Comparison of ENCODE assay signal across 11 cellular contexts in genomic region chr3:186614266-186614596, GRCh38. TPM values are rescaled to one million over a fixed set of nuclear protein-coding genes. Genes with fewer than 3 reads are reported as not detected.
A peak's percentile ranks its signal among the peaks of the same experiment; 100 is the strongest.
DNase-seq lines count a peak whose midpoint lies in the region; ATAC-seq and TF ChIP-seq lines count a peak whose summit lies in the region.
"Had no signal": no experiment of that assay in that cellular context is flagged by ENCODE, and none has a peak within 500 bp of the region (broad histone marks: within the 10 kb centered on the region; RNA-seq: fewer than 3 reads in every experiment).

No MANE protein-coding gene starts in this region.

- intact Hi-C loops in activated naive CD4-positive, alpha-beta T cell treated with anti-CD3 and anti-CD28 coated beads for 36 hours (cut with micrococcal nuclease): loop anchor here (10.0 kb wide), 1 partner anchor 551 kb away; no protein-coding TSS in a partner anchor

- no peak for ATAC-seq in T-helper 17 cell
- no peak for ATAC-seq in stimulated activated naive B cell treated with anti-CD40 and anti-IgM and Interleukin-4, amounts not matched to agents 10 μg/mL and 1 μg/mL and 100 μg/mL, for 72 hours (replicated peaks)

- peaks cover 17% of the 10 kb centered on the region for H3K27me3 Mint-ChIP-seq in activated naive CD4-positive, alpha-beta T cell treated with anti-CD3 and anti-CD28 coated beads for 36 hours (ENCODE audit: low read depth)
- peaks cover 60% of the 10 kb centered on the region for H3K27me3 Mint-ChIP-seq in activated naive CD4-positive, alpha-beta T cell treated with anti-CD3 and anti-CD28 coated beads, Interleukin-2, amount 10 ng/mL, durations not matched to agents 7 days and 5 days
- peaks cover 36% of the 10 kb centered on the region for H3K27me3 Mint-ChIP-seq in T-helper 17 cell
- H3K27me3 Mint-ChIP-seq in stimulated activated naive B cell treated with anti-CD40 and anti-IgM and Interleukin-4, amounts not matched to agents 10 μg/mL and 1 μg/mL and 100 μg/mL, for 72 hours: peaks cover 42 to 51% of the 10 kb centered on the region in 2 donors

- no peaks in the 10 kb centered on the region for H4K20me1 ChIP-seq in SK-N-SH (ENCODE audit: insufficient read depth)

- WGBS in SK-N-SH (ENCODE audit: low lambda C conversion rate): 48% methylated on average over 6 of the region's 6 CpGs

- POLR2A ChIA-PET in SK-N-SH (lab: Yijun Ruan, JAX): interaction anchor here (0.7 to 4.9 kb wide), 2 partner anchors 170 to 450 kb away, joined by 6 to 31 read pairs; partner anchors contain the start of gene EIF4A2

- no peaks in the 10 kb centered on the region for H3K9me3 ChIP-seq in T-helper 17 cell (ENCODE audit: control insufficient read depth, low read length, poor library complexity, severe bottlenecking)
- H3K9me3 ChIP-seq in SK-N-SH: no peaks in the 10 kb centered on the region
- H3K9me3 ChIP-seq: MG63 had no signal

- no peak overlapping the region for H3K4me3 ChIP-seq in SK-N-SH (ENCODE audit: low read depth in 2 of 2, low read length in 1 of 2)
- H3K4me3 ChIP-seq: MG63 had no signal

- peaks cover 20% of the 10 kb centered on the region; the same call in 1 of the 2 replicates for H3K27me3 ChIP-seq in SK-N-SH (ENCODE audit: insufficient read depth)

- H3K9me3 Mint-ChIP-seq in activated naive CD4-positive, alpha-beta T cell treated with anti-CD3 and anti-CD28 coated beads for 36 hours: no peaks in the 10 kb centered on the region
- H3K9me3 Mint-ChIP-seq in activated naive CD4-positive, alpha-beta T cell treated with anti-CD3 and anti-CD28 coated beads, Interleukin-2, amount 10 ng/mL, durations not matched to agents 7 days and 5 days: no peaks in the 10 kb centered on the region
- no peaks in the 10 kb centered on the region for H3K9me3 Mint-ChIP-seq in stimulated activated naive B cell treated with anti-CD40 and anti-IgM and Interleukin-4, amounts not matched to agents 10 μg/mL and 1 μg/mL and 100 μg/mL, for 72 hours

- no peaks in the 10 kb centered on the region for H3K79me2 ChIP-seq in SK-N-SH (ENCODE audit: insufficient read depth)

- CTCF ChIA-PET in activated naive CD4-positive, alpha-beta T cell treated with anti-CD3 and anti-CD28 coated beads for 36 hours (lab: Charles Lee): interaction anchor here (0.7 to 6.2 kb wide), 40 partner anchors 9 to 670 kb away, joined by 3 to 99 read pairs (median 5); partner anchors contain the start of genes DNAJB11, EIF4A2, RFC4 and RPL39L
- CTCF ChIA-PET in activated naive CD4-positive, alpha-beta T cell treated with anti-CD3 and anti-CD28 coated beads, Interleukin-2, amount 10 ng/mL, durations not matched to agents 7 days and 5 days (lab: Charles Lee): interaction anchor here (0.7 to 5.6 kb wide), 33 partner anchors 9 to 671 kb away, joined by 3 to 136 read pairs (median 5); partner anchors contain the start of genes CRYGS and EIF4A2
- CTCF ChIA-PET in SK-N-SH (lab: Yijun Ruan, JAX): interaction anchor here (0.6 to 8.6 kb wide), 54 partner anchors 11 to 1418 kb away, joined by 3 to 167 read pairs (median 4); partner anchors contain the start of genes DNAJB11, RFC4 and TBCCD1

- TF ChIP-seq CTCF in SK-N-SH (IDR thresholded peaks at IDR 0.05): no peak

- H3K4me1 Mint-ChIP-seq in activated naive CD4-positive, alpha-beta T cell treated with anti-CD3 and anti-CD28 coated beads for 36 hours (ENCODE audit: low read depth): peaks cover 18% of the 10 kb centered on the region
- H3K4me1 Mint-ChIP-seq in activated naive CD4-positive, alpha-beta T cell treated with anti-CD3 and anti-CD28 coated beads, Interleukin-2, amount 10 ng/mL, durations not matched to agents 7 days and 5 days: peaks cover 22% of the 10 kb centered on the region
- H3K4me1 Mint-ChIP-seq in T-helper 17 cell: peaks cover 17% of the 10 kb centered on the region
- peaks cover 13 to 21% of the 10 kb centered on the region in 2 donors for H3K4me1 Mint-ChIP-seq in stimulated activated naive B cell treated with anti-CD40 and anti-IgM and Interleukin-4, amounts not matched to agents 10 μg/mL and 1 μg/mL and 100 μg/mL, for 72 hours

- H3K36me3 ChIP-seq in SK-N-SH (replicated peaks in 1 of 2; ENCODE audit: control insufficient read depth in 1 of 2, insufficient read depth in 2 of 2, low read length in 1 of 2): no peaks in the 10 kb centered on the region
- H3K36me3 ChIP-seq: MG63 had no signal

- no peak for DNase-seq in activated naive CD4-positive, alpha-beta T cell treated with anti-CD3 and anti-CD28 coated beads for 36 hours
- DNase-seq in activated naive CD4-positive, alpha-beta T cell treated with anti-CD3 and anti-CD28 coated beads, Interleukin-2, amount 10 ng/mL, durations not matched to agents 7 days and 5 days: no peak
- no peak for DNase-seq in T-helper 17 cell
- no peak for DNase-seq in stimulated activated naive B cell treated with anti-CD40 and anti-IgM and Interleukin-4, amounts not matched to agents 10 μg/mL and 1 μg/mL and 100 μg/mL, for 72 hours
- no peak for DNase-seq in anterior cingulate cortex (lab: John Stamatoyannopoulos, UW)
- no peak for DNase-seq in SK-N-SH
- DNase-seq: activated gamma-delta T cell had no signal

- H3F3A ChIP-seq in SK-N-SH (replicated peaks; ENCODE audit: insufficient read depth): no peaks in the 10 kb centered on the region

- H2AFZ ChIP-seq in SK-N-SH (ENCODE audit: low read depth): no peak overlapping the region

- TF ChIP-seq RAD21 in SK-N-SH (IDR thresholded peaks at IDR 0.05; ENCODE audit: low read length): no peak

- H3K4me3 Mint-ChIP-seq in activated naive CD4-positive, alpha-beta T cell treated with anti-CD3 and anti-CD28 coated beads for 36 hours: peak overlapping the region; percentile 50
- H3K4me3 Mint-ChIP-seq in activated naive CD4-positive, alpha-beta T cell treated with anti-CD3 and anti-CD28 coated beads, Interleukin-2, amount 10 ng/mL, durations not matched to agents 7 days and 5 days: no peak overlapping the region
- H3K4me3 Mint-ChIP-seq in T-helper 17 cell: peak overlapping the region; percentile 79
- H3K4me3 Mint-ChIP-seq in stimulated activated naive B cell treated with anti-CD40 and anti-IgM and Interleukin-4, amounts not matched to agents 10 μg/mL and 1 μg/mL and 100 μg/mL, for 72 hours: peak overlapping the region; percentile 3 to 7

- no peaks in the 10 kb centered on the region for H3K9me2 ChIP-seq in SK-N-SH

- no peak for TF ChIP-seq EP300 in SK-N-SH (IDR thresholded peaks at IDR 0.05; ENCODE audit: borderline replicate concordance in 1 of 2, low read depth in 1 of 2, low read length in 1 of 2)

- peaks cover 0 to 7% of the 10 kb centered on the region in 2 experiments; a peak in 2 of 4 replicates for H3K4me1 ChIP-seq in SK-N-SH (ENCODE audit: control insufficient read depth in 1 of 2, insufficient read depth in 2 of 2, low read depth in 1 of 2, low read length in 1 of 2)

- H3K4me2 ChIP-seq in SK-N-SH: no peak overlapping the region

- no peak overlapping the region for H3K27ac Mint-ChIP-seq in activated naive CD4-positive, alpha-beta T cell treated with anti-CD3 and anti-CD28 coated beads for 36 hours
- no peak overlapping the region for H3K27ac Mint-ChIP-seq in activated naive CD4-positive, alpha-beta T cell treated with anti-CD3 and anti-CD28 coated beads, Interleukin-2, amount 10 ng/mL, durations not matched to agents 7 days and 5 days
- H3K27ac Mint-ChIP-seq in T-helper 17 cell: peak overlapping the region; percentile 42
- no peak overlapping the region for H3K27ac Mint-ChIP-seq in stimulated activated naive B cell treated with anti-CD40 and anti-IgM and Interleukin-4, amounts not matched to agents 10 μg/mL and 1 μg/mL and 100 μg/mL, for 72 hours
- H3K27ac Mint-ChIP-seq: progenitor cell of endocrine pancreas had no signal

- H3K36me3 Mint-ChIP-seq in activated naive CD4-positive, alpha-beta T cell treated with anti-CD3 and anti-CD28 coated beads for 36 hours (ENCODE audit: low read depth): no peaks in the 10 kb centered on the region
- H3K36me3 Mint-ChIP-seq in activated naive CD4-positive, alpha-beta T cell treated with anti-CD3 and anti-CD28 coated beads, Interleukin-2, amount 10 ng/mL, durations not matched to agents 7 days and 5 days: no peaks in the 10 kb centered on the region
- peaks cover 2% of the 10 kb centered on the region for H3K36me3 Mint-ChIP-seq in T-helper 17 cell (ENCODE audit: low read depth)
- peaks cover 0 to 1% of the 10 kb centered on the region in 2 donors for H3K36me3 Mint-ChIP-seq in stimulated activated naive B cell treated with anti-CD40 and anti-IgM and Interleukin-4, amounts not matched to agents 10 μg/mL and 1 μg/mL and 100 μg/mL, for 72 hours

- H3K27ac ChIP-seq in SK-N-SH (ENCODE audit: low read depth in 2 of 2, low read length in 1 of 2): no peak overlapping the region

- no peak overlapping the region for H3K9ac ChIP-seq in SK-N-SH

TF ChIP-seq in SK-N-SH, 30 proteins besides CTCF, POLR2A, EP300 and RAD21 (continues in another document):
- TF ChIP-seq NRF1 (IDR thresholded peaks at IDR 0.05; ENCODE audit: low read depth, low read length) (no peak), GABPA (IDR thresholded peaks at IDR 0.05; ENCODE audit: low read depth) (no peak), TAF1 (IDR thresholded peaks at IDR 0.05; ENCODE audit: borderline replicate concordance, low read depth, low read length) (no peak)

RNA-seq across cellular contexts. Expression of gene AHSG, which starts 1.4 kb away (rescaled TPM):
- total RNA-seq in activated naive CD4-positive, alpha-beta T cell treated with anti-CD3 and anti-CD28 coated beads for 36 hours: not detected
- not detected for total RNA-seq in T-helper 17 cell
- polyA plus RNA-seq in SK-N-SH (2012; rRNA removed): not detected in 2 replicates
- polyA plus RNA-seq in SK-N-SH (2012; cell fraction: cytosol; rRNA removed): not detected in 2 replicates
- polyA plus RNA-seq in SK-N-SH (2012; cell fraction: nucleus; rRNA removed): not detected in 2 replicates
- total RNA-seq: HT-29, temporal lobe had no signal

RNA-seq across cellular contexts. Expression of gene FETUB, which starts 26.0 kb away (rescaled TPM):
- total RNA-seq in activated naive CD4-positive, alpha-beta T cell treated with anti-CD3 and anti-CD28 coated beads for 36 hours: not detected
- total RNA-seq in T-helper 17 cell: not detected
- 0.05 TPM in 2 replicates for polyA plus RNA-seq in SK-N-SH (2012; rRNA removed)
- polyA plus RNA-seq in SK-N-SH (2012; cell fraction: cytosol; rRNA removed): 0.03 TPM in 2 replicates
- 0.06 and 0.11 TPM in 2 replicates for polyA plus RNA-seq in SK-N-SH (2012; cell fraction: nucleus; rRNA removed)
- total RNA-seq: HT-29, progenitor cell of endocrine pancreas, temporal lobe had no signal

RNA-seq across cellular contexts. Expression of gene DNAJB11, which starts 43.7 kb away (rescaled TPM):
- total RNA-seq in activated naive CD4-positive, alpha-beta T cell treated with anti-CD3 and anti-CD28 coated beads for 36 hours: 10 to 100 TPM; 30.0 to 30.5 TPM
- 100 to 1,000 TPM in 1 of 2 donors, 10 to 100 TPM in 1; 83.4 to 101 TPM for total RNA-seq in T-helper 17 cell
- 33.3 and 36.0 TPM in 2 replicates for polyA plus RNA-seq in SK-N-SH (2012; rRNA removed)
- polyA plus RNA-seq in SK-N-SH (2012; cell fraction: cytosol; rRNA removed): 41.9 and 50.6 TPM in 2 replicates
- polyA plus RNA-seq in SK-N-SH (2012; cell fraction: nucleus; rRNA removed): 19.1 and 30.3 TPM in 2 replicates

RNA-seq across cellular contexts. Expression of gene TBCCD1, which starts 47.1 kb away (rescaled TPM):
- total RNA-seq in activated naive CD4-positive, alpha-beta T cell treated with anti-CD3 and anti-CD28 coated beads for 36 hours: 10 to 100 TPM in 1 of 2 experiments, 1 to 10 TPM in 1; 9.0 to 10.7 TPM
- 10 to 100 TPM; 12.9 to 14.2 TPM for total RNA-seq in T-helper 17 cell
- 6.5 and 9.1 TPM in 2 replicates for polyA plus RNA-seq in SK-N-SH (2012; rRNA removed)
- polyA plus RNA-seq in SK-N-SH (2012; cell fraction: cytosol; rRNA removed): 6.5 and 7.9 TPM in 2 replicates
- polyA plus RNA-seq in SK-N-SH (2012; cell fraction: nucleus; rRNA removed): 6.2 and 12.6 TPM in 2 replicates

RNA-seq across cellular contexts. Expression of gene HRG, which starts 51.6 kb away (rescaled TPM):
- not detected for total RNA-seq in activated naive CD4-positive, alpha-beta T cell treated with anti-CD3 and anti-CD28 coated beads for 36 hours
- total RNA-seq in T-helper 17 cell: not detected
- polyA plus RNA-seq in SK-N-SH (2012; rRNA removed): not detected in 2 replicates
- polyA plus RNA-seq in SK-N-SH (2012; cell fraction: cytosol; rRNA removed): not detected in 2 replicates
- not detected in 2 replicates for polyA plus RNA-seq in SK-N-SH (2012; cell fraction: nucleus; rRNA removed)
- total RNA-seq: HT-29, progenitor cell of endocrine pancreas, temporal lobe had no signal
